In the genomic region with DNA sequence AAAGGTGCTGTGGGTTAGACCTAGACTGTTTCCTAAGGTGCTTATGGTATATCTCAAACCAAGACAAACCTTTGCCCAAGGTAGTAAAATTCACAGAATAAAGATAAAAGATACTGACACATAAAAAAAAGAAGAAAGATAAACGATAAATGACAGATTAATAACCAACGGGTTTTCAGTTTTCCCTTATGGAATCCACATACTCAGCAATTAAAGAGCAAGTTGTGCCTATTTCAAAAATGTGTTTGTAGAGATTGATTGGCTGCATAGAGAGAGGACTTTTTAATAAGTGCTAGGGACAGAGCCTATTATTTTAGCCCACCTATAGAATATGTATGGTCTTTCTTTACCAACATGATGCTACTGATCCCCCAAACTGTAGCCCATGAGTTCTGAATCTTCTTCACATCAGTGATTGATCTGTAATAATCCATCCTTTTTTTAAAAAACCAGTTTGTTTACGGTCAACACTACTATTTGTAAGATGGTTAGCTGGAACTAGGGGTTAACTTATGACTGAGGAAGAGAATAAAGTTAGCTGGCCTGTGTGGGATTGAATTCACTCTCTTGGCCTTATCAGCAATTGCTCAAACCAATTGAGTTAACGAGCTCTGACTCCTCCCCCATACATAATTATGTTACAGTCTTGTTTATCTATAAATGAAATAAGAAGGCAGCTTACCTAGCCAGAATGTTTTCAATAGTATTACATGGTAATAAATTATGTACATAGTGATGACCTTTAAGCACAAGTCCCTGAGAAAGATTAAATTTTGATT, we compare ENCODE assay signal across 11 cellular contexts.
"Had no signal": no experiment of that assay in that cellular context is flagged by ENCODE, and none has a peak within 500 bp of the region (broad histone marks: within the 10 kb centered on the region; RNA-seq: fewer than 3 reads in every experiment).

No MANE protein-coding gene starts in this region.

- H3K4me1 ChIP-seq: esophagus squamous epithelium, testis had no signal

- H3K9me3 ChIP-seq: esophagus squamous epithelium, testis had no signal

- H3K4me3 ChIP-seq: esophagus squamous epithelium, testis had no signal

- H3K36me3 ChIP-seq: esophagus squamous epithelium had no signal

- ATAC-seq: activated CD8-positive, alpha-beta T cell treated with anti-CD3 and anti-CD28 coated beads for 36 hours; natural killer cell treated with Interleukin-12 subunit alpha and Interleukin-12 subunit beta and Interleukin-15 and Interleukin-18, amount 100 ng/mL, for 72 hours; stimulated activated naive CD8-positive, alpha-beta T cell treated with anti-CD3 and anti-CD28 coated beads, Interleukin-15, amount 100 ng/mL, for 72 hours had no signal

- DNase-seq: activated CD8-positive, alpha-beta memory T cell treated with anti-CD3 and anti-CD28 coated beads, Interleukin-2, amount 50 U/mL, for 4 hours; activated CD8-positive, alpha-beta T cell treated with anti-CD3 and anti-CD28 coated beads for 36 hours; aorta; esophagus squamous epithelium; foreskin fibroblast; islet precursor cell; occipital lobe; stimulated activated CD4-positive, alpha-beta T cell treated with anti-CD3 and anti-CD28 coated beads, Interleukin-4, amount 100 ng/mL, for 24 hours; stimulated activated naive CD8-positive, alpha-beta T cell treated with anti-CD3 and anti-CD28 coated beads, Interleukin-15, amount 100 ng/mL, for 72 hours; testis had no signal

- H3K27me3 ChIP-seq: testis had no signal

- H3K27ac ChIP-seq: esophagus squamous epithelium, testis had no signal
